In genomic region chr6:1665214-1665613, GRCh38 we compare ENCODE assay signal across 10 cellular contexts. TPM values are rescaled to one million over a fixed set of nuclear protein-coding genes. Genes with fewer than 3 reads are reported as not detected.
DNase-seq lines count a peak whose midpoint lies in the region; ATAC-seq and TF ChIP-seq lines count a peak whose summit lies in the region.
"Had no signal": no experiment of that assay in that cellular context is flagged by ENCODE, and none has a peak within 500 bp of the region (broad histone marks: within the 10 kb centered on the region; RNA-seq: fewer than 3 reads in every experiment).

No MANE protein-coding gene starts in this region.

- in situ Hi-C loops in HAP-1 (cut with MboI; ENCODE audit: low sequenced_read_pairs): no loop called here

- H3K9me3 ChIP-seq in ovary: no peaks in the 10 kb centered on the region
- no peaks in the 10 kb centered on the region for H3K9me3 ChIP-seq in HAP-1

- no peaks in the 10 kb centered on the region for H3K27me3 Mint-ChIP-seq in mesothelial cell of epicardium (ENCODE audit: low read depth)

- no peak overlapping the region for H3K4me3 ChIP-seq in ovary
- no peak overlapping the region for H3K4me3 ChIP-seq in HAP-1

- peaks cover 3% of the 10 kb centered on the region for H3K4me1 ChIP-seq in ovary (ENCODE audit: insufficient read depth)
- peaks cover under 1% of the 10 kb centered on the region for H3K4me1 ChIP-seq in HAP-1

- no peak for TF ChIP-seq POLR2A in ovary (IDR thresholded peaks at IDR 0.05)

- H3K9me3 Mint-ChIP-seq in mesothelial cell of epicardium: peaks cover 3% of the 10 kb centered on the region

- H3K36me3 ChIP-seq in ovary (no peaks in the 10 kb centered on the region), HAP-1 (replicated peaks) (no peaks in the 10 kb centered on the region)

- peaks cover 65% of the 10 kb centered on the region for H3K4me1 Mint-ChIP-seq in mesothelial cell of epicardium

- TF ChIP-seq CTCF in mesothelial cell of epicardium (IDR thresholded peaks at IDR 0.05; ENCODE audit: unreplicated experiment): no peak
- no peak for TF ChIP-seq CTCF in ovary (IDR thresholded peaks at IDR 0.05)

- peak overlapping the region; percentile 2 for H3K27ac Mint-ChIP-seq in mesothelial cell of epicardium

- no peak for TF ChIP-seq EP300 in ovary (IDR thresholded peaks at IDR 0.05)

- DNase-seq in mesothelial cell of epicardium (ENCODE audit: low spot score in 2 of 2, unreplicated experiment in 2 of 2): no peak
- DNase-seq in ovary: no peak
- no peak for DNase-seq in middle frontal gyrus (ENCODE audit: extremely low spot score, low spot score)
- no peak for DNase-seq in HAP-1 (ENCODE audit: low spot score in 2 of 2)
- no peak for DNase-seq in DMS 273 (lab: John Stamatoyannopoulos, UW; ENCODE audit: unreplicated experiment)
- DNase-seq: T-helper 2 cell had no signal

- intact Hi-C loops in ovary (cut with DNase I): no loop called here

- ATAC-seq in GM18907 (IDR thresholded peaks at IDR 0.05; ENCODE audit: unreplicated experiment) (peak; percentile 94), HG02571 (IDR thresholded peaks at IDR 0.05; ENCODE audit: unreplicated experiment) (peak; percentile 87), HG03457 (IDR thresholded peaks at IDR 0.05; ENCODE audit: unreplicated experiment) (peak; percentile 75)

- no peaks in the 10 kb centered on the region for H3K27me3 ChIP-seq in ovary
- H3K27me3 ChIP-seq in HAP-1 (ENCODE audit: low read depth): no peaks in the 10 kb centered on the region

- no peak overlapping the region for H3K27ac ChIP-seq in ovary
- H3K27ac ChIP-seq: HL-60 had no signal

- no peak overlapping the region for H3K4me3 Mint-ChIP-seq in mesothelial cell of epicardium

- WGBS in ovary, 3 donors: 91 to 97% (median 94%) methylated on average over 2 of the region's 2 CpGs

- no peaks in the 10 kb centered on the region for H3K36me3 Mint-ChIP-seq in mesothelial cell of epicardium

RNA-seq across cellular contexts. Expression of gene FOXC1, which starts 55.5 kb away (rescaled TPM):
- total RNA-seq in mesothelial cell of epicardium (49.8 to 52.2 TPM (median 50.5 TPM) in 3 replicates), ovary (10 to 100 TPM in 1 of 7 donors, 1 to 10 TPM in 6; 4.3 to 15.9 (median 5.8) TPM)
- 10 to 100 TPM in 1 of 2 donors, 1 to 10 TPM in 1; 6.5 to 21.2 TPM for polyA plus RNA-seq in ovary
